In genomic region chr12:68169213-68169889, GRCh38 we compare ENCODE assay signal across 17 cellular contexts. TPM values are rescaled to one million over a fixed set of nuclear protein-coding genes. Genes with fewer than 3 reads are reported as not detected.
DNase-seq lines count a peak whose midpoint lies in the region; ATAC-seq, FAIRE-seq and TF ChIP-seq lines count a peak whose summit lies in the region.
"Had no signal": no experiment of that assay in that cellular context is flagged by ENCODE, and none has a peak within 500 bp of the region (broad histone marks: within the 10 kb centered on the region; RNA-seq: fewer than 3 reads in every experiment).

No MANE protein-coding gene starts in this region.

- CTCF ChIA-PET in activated CD8-positive, alpha-beta T cell treated with anti-CD3 and anti-CD28 coated beads for 36 hours (lab: Charles Lee), result interaction anchor here (1.1 to 3.0 kb wide), 3 partner anchors 12 to 54 kb away, joined by 3 to 25 read pairs (median 6); partner anchors contain the start of gene IFNG
- CTCF ChIA-PET in activated CD8-positive, alpha-beta T cell treated with anti-CD3 and anti-CD28 coated beads, Interleukin-2, amount 10 ng/mL, durations not matched to agents 7 days and 5 days (lab: Charles Lee), result interaction anchor here (0.9 to 2.5 kb wide), 5 partner anchors 8 to 129 kb away, joined by 3 to 16 read pairs (median 3); partner anchors contain the start of gene IFNG

- peaks cover 1% of the 10 kb centered on the region for H3K36me3 Mint-ChIP-seq in activated CD8-positive, alpha-beta T cell treated with anti-CD3 and anti-CD28 coated beads for 36 hours (ENCODE audit: low read depth)
- peaks cover 1% of the 10 kb centered on the region for H3K36me3 Mint-ChIP-seq in activated CD8-positive, alpha-beta T cell treated with anti-CD3 and anti-CD28 coated beads, Interleukin-2, amount 10 ng/mL, durations not matched to agents 7 days and 5 days (ENCODE audit: low read depth)
- peaks cover 7% of the 10 kb centered on the region for H3K36me3 Mint-ChIP-seq in activated naive CD8-positive, alpha-beta T cell treated with anti-CD3 and anti-CD28 coated beads for 36 hours
- H3K36me3 Mint-ChIP-seq: CD8-positive, alpha-beta T cell had no signal

- intact Hi-C loops in activated CD8-positive, alpha-beta T cell treated with anti-CD3 and anti-CD28 coated beads for 36 hours (cut with micrococcal nuclease), result no loop called here

- no peak for DNase-seq in activated CD8-positive, alpha-beta T cell treated with anti-CD3 and anti-CD28 coated beads for 36 hours
- no peak for DNase-seq in activated CD8-positive, alpha-beta T cell treated with anti-CD3 and anti-CD28 coated beads, Interleukin-2, amount 10 ng/mL, durations not matched to agents 7 days and 5 days
- DNase-seq in GM18507 (ENCODE audit: extremely low spot score, insufficient read length, low read depth), result no peak
- DNase-seq in activated naive CD8-positive, alpha-beta T cell treated with anti-CD3 and anti-CD28 coated beads for 36 hours, result no peak
- no peak for DNase-seq in stimulated activated naive CD8-positive, alpha-beta T cell treated with anti-CD3 and anti-CD28 coated beads, Interleukin-15, amount 100 ng/mL, for 72 hours
- DNase-seq: 8988T; Calu3; CD8-positive, alpha-beta T cell; DMS79 treated with DMSO at 0.1 percent for 48 hours; GM23248 had no signal

- POLR2A ChIA-PET in activated CD8-positive, alpha-beta T cell treated with anti-CD3 and anti-CD28 coated beads for 36 hours (lab: Charles Lee), result interaction anchor here (1.0 kb wide), 1 partner anchor 49 kb away, joined by 3 read pairs; no protein-coding TSS in a partner anchor
- POLR2A ChIA-PET in activated CD8-positive, alpha-beta T cell treated with anti-CD3 and anti-CD28 coated beads, Interleukin-2, amount 10 ng/mL, durations not matched to agents 7 days and 5 days (lab: Charles Lee), result no interaction called here

- TF ChIP-seq CTCF in activated CD8-positive, alpha-beta T cell treated with anti-CD3 and anti-CD28 coated beads for 36 hours (IDR thresholded peaks at IDR 0.05), result no peak

- H3K9me3 Mint-ChIP-seq in activated CD8-positive, alpha-beta T cell treated with anti-CD3 and anti-CD28 coated beads for 36 hours, result peaks cover under 1% of the 10 kb centered on the region
- H3K9me3 Mint-ChIP-seq in activated CD8-positive, alpha-beta T cell treated with anti-CD3 and anti-CD28 coated beads, Interleukin-2, amount 10 ng/mL, durations not matched to agents 7 days and 5 days (ENCODE audit: insufficient read depth), result no peaks in the 10 kb centered on the region
- H3K9me3 Mint-ChIP-seq in activated naive CD8-positive, alpha-beta T cell treated with anti-CD3 and anti-CD28 coated beads for 36 hours, result peaks cover 1% of the 10 kb centered on the region
- H3K9me3 Mint-ChIP-seq in stimulated activated naive CD8-positive, alpha-beta T cell treated with anti-CD3 and anti-CD28 coated beads, Interleukin-15, amount 100 ng/mL, for 72 hours, result no peaks in the 10 kb centered on the region
- H3K9me3 Mint-ChIP-seq: CD8-positive, alpha-beta T cell had no signal

- no peak overlapping the region for H3K27ac Mint-ChIP-seq in activated CD8-positive, alpha-beta T cell treated with anti-CD3 and anti-CD28 coated beads for 36 hours
- H3K27ac Mint-ChIP-seq in activated CD8-positive, alpha-beta T cell treated with anti-CD3 and anti-CD28 coated beads, Interleukin-2, amount 10 ng/mL, durations not matched to agents 7 days and 5 days, result no peak overlapping the region
- H3K27ac Mint-ChIP-seq in activated naive CD8-positive, alpha-beta T cell treated with anti-CD3 and anti-CD28 coated beads for 36 hours, result peak overlapping the region; percentile 42
- H3K27ac Mint-ChIP-seq in stimulated activated naive CD8-positive, alpha-beta T cell treated with anti-CD3 and anti-CD28 coated beads, Interleukin-15, amount 100 ng/mL, for 72 hours, result peak overlapping the region in 1 of 2 donors; percentile 89
- H3K27ac Mint-ChIP-seq: B cell; CD8-positive, alpha-beta T cell had no signal

- FAIRE-seq in GM18507 (lab: Jason Lieb, UNC), result peak; percentile 12
- FAIRE-seq: GM12878 had no signal

- H3K4me3 Mint-ChIP-seq in activated CD8-positive, alpha-beta T cell treated with anti-CD3 and anti-CD28 coated beads for 36 hours, result no peak overlapping the region
- H3K4me3 Mint-ChIP-seq in activated CD8-positive, alpha-beta T cell treated with anti-CD3 and anti-CD28 coated beads, Interleukin-2, amount 10 ng/mL, durations not matched to agents 7 days and 5 days, result no peak overlapping the region
- no peak overlapping the region for H3K4me3 Mint-ChIP-seq in activated naive CD8-positive, alpha-beta T cell treated with anti-CD3 and anti-CD28 coated beads for 36 hours
- H3K4me3 Mint-ChIP-seq in stimulated activated naive CD8-positive, alpha-beta T cell treated with anti-CD3 and anti-CD28 coated beads, Interleukin-15, amount 100 ng/mL, for 72 hours, result peak overlapping the region in 1 of 2 donors; percentile 57
- H3K4me3 Mint-ChIP-seq: B cell; CD8-positive, alpha-beta T cell had no signal

- no peaks in the 10 kb centered on the region for H3K27me3 Mint-ChIP-seq in activated CD8-positive, alpha-beta T cell treated with anti-CD3 and anti-CD28 coated beads for 36 hours
- no peaks in the 10 kb centered on the region for H3K27me3 Mint-ChIP-seq in activated CD8-positive, alpha-beta T cell treated with anti-CD3 and anti-CD28 coated beads, Interleukin-2, amount 10 ng/mL, durations not matched to agents 7 days and 5 days (ENCODE audit: low read depth)
- H3K27me3 Mint-ChIP-seq in activated naive CD8-positive, alpha-beta T cell treated with anti-CD3 and anti-CD28 coated beads for 36 hours, result no peaks in the 10 kb centered on the region
- H3K27me3 Mint-ChIP-seq in stimulated activated naive CD8-positive, alpha-beta T cell treated with anti-CD3 and anti-CD28 coated beads, Interleukin-15, amount 100 ng/mL, for 72 hours, result no peaks in the 10 kb centered on the region

- H3K4me1 Mint-ChIP-seq in activated CD8-positive, alpha-beta T cell treated with anti-CD3 and anti-CD28 coated beads for 36 hours (ENCODE audit: low read depth), result peaks cover 29% of the 10 kb centered on the region
- peaks cover 7% of the 10 kb centered on the region for H3K4me1 Mint-ChIP-seq in activated CD8-positive, alpha-beta T cell treated with anti-CD3 and anti-CD28 coated beads, Interleukin-2, amount 10 ng/mL, durations not matched to agents 7 days and 5 days (ENCODE audit: low read depth)
- H3K4me1 Mint-ChIP-seq in activated naive CD8-positive, alpha-beta T cell treated with anti-CD3 and anti-CD28 coated beads for 36 hours, result peaks cover 34% of the 10 kb centered on the region
- peaks cover 32% of the 10 kb centered on the region for H3K4me1 Mint-ChIP-seq in stimulated activated naive CD8-positive, alpha-beta T cell treated with anti-CD3 and anti-CD28 coated beads, Interleukin-15, amount 100 ng/mL, for 72 hours

- ATAC-seq in activated CD8-positive, alpha-beta T cell treated with anti-CD3 and anti-CD28 coated beads for 36 hours, result peak; percentile 24
- ATAC-seq in activated CD8-positive, alpha-beta T cell treated with anti-CD3 and anti-CD28 coated beads, Interleukin-2, amount 10 ng/mL, durations not matched to agents 7 days and 5 days, result no peak
- peak; percentile 66 for ATAC-seq in stimulated activated naive CD8-positive, alpha-beta T cell treated with anti-CD3 and anti-CD28 coated beads, Interleukin-15, amount 100 ng/mL, for 72 hours
- ATAC-seq in GM18858 (IDR thresholded peaks at IDR 0.05; ENCODE audit: unreplicated experiment), result no peak
- no peak for ATAC-seq in HG03520 (IDR thresholded peaks at IDR 0.05; ENCODE audit: unreplicated experiment)
- ATAC-seq: CD8-positive, alpha-beta T cell; GM12878 had no signal

RNA-seq across cellular contexts. Expression of gene IFNG, which starts 9.8 kb away (rescaled TPM):
- total RNA-seq in activated CD8-positive, alpha-beta T cell treated with anti-CD3 and anti-CD28 coated beads for 36 hours, result 10 to 100 TPM; 42.7 to 43.6 TPM
- 1 to 10 TPM; 3.1 to 5.0 TPM for total RNA-seq in activated CD8-positive, alpha-beta T cell treated with anti-CD3 and anti-CD28 coated beads, Interleukin-2, amount 10 ng/mL, durations not matched to agents 7 days and 5 days
- 10 to 100 TPM; 39.0 to 39.7 TPM for total RNA-seq in activated naive CD8-positive, alpha-beta T cell treated with anti-CD3 and anti-CD28 coated beads for 36 hours
- total RNA-seq: A673, B cell, Calu3, GM23248, H4, HT-29 had no signal

RNA-seq across cellular contexts. Expression of gene IL26, which starts 56.3 kb away (rescaled TPM):
- not detected for total RNA-seq in activated CD8-positive, alpha-beta T cell treated with anti-CD3 and anti-CD28 coated beads for 36 hours
- total RNA-seq in activated CD8-positive, alpha-beta T cell treated with anti-CD3 and anti-CD28 coated beads, Interleukin-2, amount 10 ng/mL, durations not matched to agents 7 days and 5 days, result under 1 TPM in 1 of 2 experiments, not detected in 1; 0.23 TPM
- under 1 TPM in 1 of 2 experiments, not detected in 1; 0.21 TPM for total RNA-seq in activated naive CD8-positive, alpha-beta T cell treated with anti-CD3 and anti-CD28 coated beads for 36 hours
- total RNA-seq: A673; B cell; Calu3; CD8-positive, alpha-beta T cell; GM12878; GM23248; H4; HT-29 had no signal

Comparison
In these comparisons a context has a peak if more than half of its experiments do, and no peak if none do; other contexts are left out.
1. ATAC-seq: peak in activated CD8-positive, alpha-beta T cell treated with anti-CD3 and anti-CD28 coated beads for 36 hours (single experiment) and stimulated activated naive CD8-positive, alpha-beta T cell treated with anti-CD3 and anti-CD28 coated beads, Interleukin-15, amount 100 ng/mL, for 72 hours (single experiment); none in activated CD8-positive, alpha-beta T cell treated with anti-CD3 and anti-CD28 coated beads, Interleukin-2, amount 10 ng/mL, durations not matched to agents 7 days and 5 days (single experiment), GM18858 (single experiment) and HG03520 (single experiment).
2. RNA of gene IFNG, which starts 9.8 kb away (total RNA-seq): 42.7 to 43.6 TPM in activated CD8-positive, alpha-beta T cell treated with anti-CD3 and anti-CD28 coated beads for 36 hours and 39.0 to 39.7 TPM in activated naive CD8-positive, alpha-beta T cell treated with anti-CD3 and anti-CD28 coated beads for 36 hours; 3.1 to 5.0 TPM in activated CD8-positive, alpha-beta T cell treated with anti-CD3 and anti-CD28 coated beads, Interleukin-2, amount 10 ng/mL, durations not matched to agents 7 days and 5 days; every median in the first group is over 4 times any median in the second.